19 cellular contexts compared by ENCODE assay signal in genomic region chr11:116615211-116615865, GRCh38.
A peak's percentile ranks its signal among the peaks of the same experiment; 100 is the strongest.
DNase-seq lines count a peak whose midpoint lies in the region; ATAC-seq and TF ChIP-seq lines count a peak whose summit lies in the region.
"Had no signal": no experiment of that assay in that cellular context is flagged by ENCODE, and none has a peak within 500 bp of the region (broad histone marks: within the 10 kb centered on the region; RNA-seq: fewer than 3 reads in every experiment).

No MANE protein-coding gene starts in this region.

- no peaks in the 10 kb centered on the region for H3K9me3 Mint-ChIP-seq in GM23338

- no peaks in the 10 kb centered on the region for H4K20me1 ChIP-seq in GM23338 (replicated peaks; ENCODE audit: insufficient read depth)

- H3K4me3 ChIP-seq in GM23338 (no peak overlapping the region), WERI-Rb-1 (ENCODE audit: low read depth, low read length) (no peak overlapping the region)

- H3K9me2 ChIP-seq in GM23338 (ENCODE audit: insufficient read depth): 0 out of 2 replicates have a peak, but pooled peaks cover 3% of the 10 kb centered on the region

- no peak overlapping the region for H2AFZ ChIP-seq in GM23338

- H3K27me3 Mint-ChIP-seq in GM23338 (ENCODE audit: insufficient read depth, low read depth, poor library complexity): peaks cover 7% of the 10 kb centered on the region

- no peaks in the 10 kb centered on the region for H3F3A ChIP-seq in GM23338 (replicated peaks; ENCODE audit: low read depth)

- H3K4me3 Mint-ChIP-seq in GM23338: no peak overlapping the region

- peak; percentile 77 for ATAC-seq in GM23338
- ATAC-seq in left lobe of liver: no peak
- no peak for ATAC-seq in GM19397 (IDR thresholded peaks at IDR 0.05; ENCODE audit: unreplicated experiment)
- no peak for ATAC-seq in foreskin keratinocyte
- no peak for ATAC-seq in HG03045 (IDR thresholded peaks at IDR 0.05; ENCODE audit: unreplicated experiment)
- ATAC-seq: SK-N-SH treated with all-trans-retinoic acid at 6 μM for 48 hours had no signal

- H3K27ac ChIP-seq in GM23338 (ENCODE audit: low read depth) (no peak overlapping the region), WERI-Rb-1 (peak overlapping the region; percentile 87), foreskin keratinocyte (no peak overlapping the region)
- H3K27ac ChIP-seq: HL-60 had no signal

- no peaks in the 10 kb centered on the region for H3K36me3 ChIP-seq in GM23338 (ENCODE audit: insufficient read depth)
- no peaks in the 10 kb centered on the region for H3K36me3 ChIP-seq in WERI-Rb-1

- DNase-seq in DMS79 (lab: John Stamatoyannopoulos, UW) (peak; percentile 56), GM23338 (ENCODE audit: low spot score) (peak; percentile 22), WERI-Rb-1 (peak; percentile 30), left lobe of liver (ENCODE audit: low spot score) (peak; percentile 16), foreskin keratinocyte (no peak)
- DNase-seq in stimulated activated CD4-positive, alpha-beta T cell treated with anti-CD3 and anti-CD28 coated beads, Interleukin-4, amount 100 ng/mL, for 24 hours: no peak
- DNase-seq: ACHN, AML-193, COR-L47, GOT3, NCI-H187 treated with DMSO at 0.1 percent for 48 hours, NCI-H2171 treated with DMSO at 0.1 percent for 48 hours, NCI-H446 treated with DMSO at 0.1 percent for 48 hours, Right ventricle myocardium superior, T-helper 1 cell had no signal

- H3K4me1 ChIP-seq in GM23338 (ENCODE audit: insufficient read depth) (no peaks in the 10 kb centered on the region), foreskin keratinocyte (no peaks in the 10 kb centered on the region)

- H3K4me1 Mint-ChIP-seq in GM23338: no peaks in the 10 kb centered on the region

- no peak overlapping the region; the same call in 1 of the 2 replicates for H3K27ac Mint-ChIP-seq in GM23338

- H3K79me2 ChIP-seq in GM23338 (replicated peaks; ENCODE audit: insufficient read depth): no peaks in the 10 kb centered on the region

- H3K36me3 Mint-ChIP-seq in GM23338 (ENCODE audit: low read depth): no peaks in the 10 kb centered on the region

- H3K9me3 ChIP-seq in WERI-Rb-1 (ENCODE audit: severe bottlenecking): no peaks in the 10 kb centered on the region

- no peaks in the 10 kb centered on the region for H3K27me3 ChIP-seq in GM23338 (ENCODE audit: insufficient read depth)
- H3K27me3 ChIP-seq in WERI-Rb-1 (ENCODE audit: insufficient read depth, low read depth, severe bottlenecking): no peaks in the 10 kb centered on the region
- no peaks in the 10 kb centered on the region for H3K27me3 ChIP-seq in foreskin keratinocyte

- no peak overlapping the region for H3K4me2 ChIP-seq in GM23338

- TF ChIP-seq CTCF in GM23338 (conservative IDR thresholded peaks at IDR 0.05; ENCODE audit: low read depth in 2 of 2) (peak; percentile 26 to 34; a peak in 3 of 4 replicates), WERI-Rb-1 (IDR thresholded peaks at IDR 0.05; ENCODE audit: low read depth, low read length) (peak; percentile 55), foreskin keratinocyte (conservative IDR thresholded peaks at IDR 0.05) (no peak)

TF ChIP-seq in GM23338, 12 proteins besides CTCF, POLR2A, EP300 and RAD21 (continues in another document):
- TF ChIP-seq ZNF114 (CRISPR knock-in tag; IDR thresholded peaks at IDR 0.05): no peak
- TF ChIP-seq REST (IDR thresholded peaks at IDR 0.05; ENCODE audit: unreplicated experiment): no peak
- TF ChIP-seq NANOG (IDR thresholded peaks at IDR 0.05; ENCODE audit: borderline replicate concordance): no peak
- TF ChIP-seq ZNF331 (CRISPR knock-in tag; IDR thresholded peaks at IDR 0.05; ENCODE audit: low read depth): no peak
- no peak for TF ChIP-seq CREB1 (CRISPR knock-in tag; IDR thresholded peaks at IDR 0.05; ENCODE audit: low read depth)
- TF ChIP-seq STAT1 (IDR thresholded peaks at IDR 0.05; ENCODE audit: unreplicated experiment): no peak
- no peak for TF ChIP-seq JUNB (IDR thresholded peaks at IDR 0.05; ENCODE audit: unreplicated experiment)
- TF ChIP-seq ZNF462 (CRISPR knock-in tag; IDR thresholded peaks at IDR 0.05): no peak
- TF ChIP-seq EZH2 (IDR thresholded peaks at IDR 0.05; ENCODE audit: low read depth, unreplicated experiment): no peak
- no peak for TF ChIP-seq EZH2phosphoT487 (IDR thresholded peaks at IDR 0.05; ENCODE audit: unreplicated experiment)

Comparison
In these comparisons a context has a peak if more than half of its experiments do, and no peak if none do; other contexts are left out.
1. DNase-seq: peak in DMS79 (single experiment), GM23338 (single experiment), WERI-Rb-1 (single experiment) and left lobe of liver (single experiment); none in stimulated activated CD4-positive, alpha-beta T cell treated with anti-CD3 and anti-CD28 coated beads, Interleukin-4, amount 100 ng/mL, for 24 hours (single experiment) and foreskin keratinocyte (0 of 2).